36 cellular contexts compared by ENCODE assay signal in the genomic region with DNA sequence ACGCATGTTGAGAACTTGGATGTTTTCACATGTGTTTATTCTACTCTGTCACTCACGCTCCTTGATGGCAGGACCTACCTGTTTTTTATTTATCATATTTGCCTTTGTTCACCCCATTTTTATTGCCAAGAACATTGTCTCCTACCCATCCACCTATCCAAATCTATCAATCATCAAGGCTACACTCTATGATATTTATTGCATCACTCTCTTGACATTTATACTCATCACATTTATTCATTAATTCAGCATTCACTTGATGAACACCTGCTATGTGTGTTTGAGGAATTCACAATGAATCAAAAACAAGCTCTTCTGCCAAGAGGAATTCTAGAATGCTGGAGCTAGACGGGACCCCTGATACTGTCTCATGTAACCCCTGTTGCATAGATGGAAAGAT.
"Had no signal": no experiment of that assay in that cellular context is flagged by ENCODE, and none has a peak within 500 bp of the region (broad histone marks: within the 10 kb centered on the region; RNA-seq: fewer than 3 reads in every experiment).

No MANE protein-coding gene starts in this region.

- H3K27me3 ChIP-seq: MG63 had no signal

- H3K4me3 ChIP-seq: MG63 had no signal

- H3K36me3 ChIP-seq: MG63 had no signal

- DNase-seq: Karpas-422, Kasumi-1, MG63, MM.1S, MV-4-11, NCI-H1048, NCI-H1092, NCI-H1092 treated with DMSO at 0.1 percent for 48 hours, NCI-H1105, NCI-H1105 treated with DMSO at 0.1 percent for 48 hours, NCI-H1417, NCI-H1417 treated with DMSO at 0.1 percent for 48 hours, NCI-H1436, NCI-H1436 treated with DMSO at 0.1 percent for 48 hours, NCI-H146, NCI-H1694, NCI-H1694 treated with DMSO at 0.1 percent for 48 hours, NCI-H187, NCI-H187 treated with DMSO at 0.1 percent for 48 hours, NCI-H1930, NCI-H2029, NCI-H2029 treated with DMSO at 0.1 percent for 48 hours, NCI-H2081, NCI-H2081 treated with DMSO at 0.1 percent for 48 hours, NCI-H2107, NCI-H2171, NCI-H2171 treated with DMSO at 0.1 percent for 48 hours, NCI-H2227 treated with DMSO at 0.1 percent for 48 hours, NCI-H226, NCI-H345, NCI-H446, NCI-H446 treated with DMSO at 0.1 percent for 48 hours, NCI-H510A, NCI-H510A treated with DMSO at 0.1 percent for 48 hours, NCI-H524, NCI-H524 treated with DMSO at 0.1 percent for 48 hours had no signal
